ENCODE assay signal across 30 cellular contexts in the genomic region with DNA sequence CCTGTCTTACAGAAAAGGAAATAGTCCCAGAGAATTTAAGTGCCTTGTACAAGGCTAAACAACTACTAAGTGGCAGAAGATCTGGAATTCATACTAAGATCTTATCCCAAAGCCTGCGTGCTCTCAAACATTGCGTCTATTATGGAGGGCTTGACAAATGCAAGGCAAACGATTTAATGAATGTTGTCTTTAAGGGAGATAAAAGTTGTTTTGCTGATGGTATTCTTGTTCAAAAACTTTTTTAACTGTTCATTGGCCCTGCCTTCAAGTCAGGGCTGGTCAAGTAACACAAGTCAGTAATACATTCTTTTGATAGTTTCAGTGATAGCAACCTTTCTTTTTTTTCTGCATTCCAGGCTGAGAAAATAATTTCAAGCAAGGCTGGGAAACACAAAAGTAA. TPM values are rescaled to one million over a fixed set of nuclear protein-coding genes. Genes with fewer than 3 reads are reported as not detected.
DNase-seq lines count a peak whose midpoint lies in the region; ATAC-seq and TF ChIP-seq lines count a peak whose summit lies in the region.
"Had no signal": no experiment of that assay in that cellular context is flagged by ENCODE, and none has a peak within 500 bp of the region (broad histone marks: within the 10 kb centered on the region; RNA-seq: fewer than 3 reads in every experiment).

No MANE protein-coding gene starts in this region.

- H3K79me2 ChIP-seq in HCT116 (ENCODE audit: insufficient read depth, low read length) (no peaks in the 10 kb centered on the region), smooth muscle cell (ENCODE audit: low read depth) (peaks cover 15% of the 10 kb centered on the region)

- H3K27ac ChIP-seq in HCT116 (ENCODE audit: low read depth, low read length) (no peak overlapping the region), smooth muscle cell (ENCODE audit: low read depth) (no peak overlapping the region)
- H3K27ac ChIP-seq: BLaER1 treated with 17β-estradiol and CSF1 and Interleukin-3, amounts not matched to agents 10 nM and 100 nM had no signal

- H3K4me1 ChIP-seq in HCT116 (ENCODE audit: control insufficient read depth in 1 of 2, insufficient read depth in 2 of 2, low read length in 2 of 2) (peaks cover 6 to 14% of the 10 kb centered on the region in 2 experiments; a peak in 2 of 4 replicates), smooth muscle cell (ENCODE audit: low read depth) (peaks cover 5% of the 10 kb centered on the region)

- no peak for TF ChIP-seq POLR2A in HCT116 (IDR thresholded peaks at IDR 0.05; ENCODE audit: borderline replicate concordance, extremely low read depth, insufficient read depth, insufficient read length)

- POLR2A ChIA-PET in HCT116 (lab: Charles Lee): no interaction called here

- no peaks in the 10 kb centered on the region for H3F3A ChIP-seq in smooth muscle cell (ENCODE audit: low read depth)

- WGBS in smooth muscle cell (ENCODE audit: low lambda C conversion rate): 44% methylated on average over 3 of the region's 3 CpGs

- CTCF ChIA-PET in HCT116 (lab: Charles Lee): no interaction called here

- H3K27me3 ChIP-seq in HCT116 (ENCODE audit: insufficient read depth, low read length): no peaks in the 10 kb centered on the region
- H3K27me3 ChIP-seq in smooth muscle cell (ENCODE audit: low read depth): no peaks in the 10 kb centered on the region
- H3K27me3 ChIP-seq: BLaER1 treated with 17β-estradiol and CSF1 and Interleukin-3, amounts not matched to agents 10 nM and 100 nM had no signal

- RAD21 ChIA-PET in HCT116 (lab: Charles Lee; ENCODE audit: low non-redundant PET in 1 of 2, low total read pairs in 2 of 2, uncharacterized antibody in 2 of 2, unreplicated experiment in 2 of 2): interaction anchor here in 1 of 2 experiments (0.6 kb wide), 1 partner anchor 524 kb away, joined by 4 read pairs; no protein-coding TSS in a partner anchor

- intact Hi-C loops in HCT116 (cut with micrococcal nuclease): loop anchor here (5.0 kb wide), 2 partner anchors 208 to 488 kb away; no protein-coding TSS in a partner anchor

- no peak overlapping the region for H3K9ac ChIP-seq in HCT116 (ENCODE audit: low read length)
- no peak overlapping the region for H3K9ac ChIP-seq in smooth muscle cell (ENCODE audit: low read depth)
- H3K9ac ChIP-seq: BLaER1 treated with 17β-estradiol and CSF1 and Interleukin-3, amounts not matched to agents 10 nM and 100 nM; SK-N-SH had no signal

- H3K9me3 ChIP-seq in HCT116 (ENCODE audit: control insufficient read depth in 1 of 2, insufficient read depth in 1 of 2, low read depth in 1 of 2, low read length in 2 of 2) (no peaks in the 10 kb centered on the region), smooth muscle cell (replicated peaks; ENCODE audit: low read depth) (no peaks in the 10 kb centered on the region)
- H3K9me3 ChIP-seq: Caco-2, HAP-1, SK-N-SH had no signal

- H3K9me2 ChIP-seq in HCT116 (ENCODE audit: insufficient read depth): no peaks in the 10 kb centered on the region
- H3K9me2 ChIP-seq: SK-N-SH had no signal

- TF ChIP-seq CTCF in HCT116 (IDR thresholded peaks at IDR 0.05 in 2 of 3, conservative IDR thresholded peaks at IDR 0.05 in 1 of 3; ENCODE audit: borderline replicate concordance in 1 of 3, insufficient read depth in 1 of 3, low read depth in 2 of 3, low read length in 2 of 3) (no peak), choroid plexus epithelial cell (conservative IDR thresholded peaks at IDR 0.05; ENCODE audit: low read depth, low read length) (no peak), mesothelial cell of epicardium (IDR thresholded peaks at IDR 0.05; ENCODE audit: unreplicated experiment) (no peak), smooth muscle cell (IDR thresholded peaks at IDR 0.05; ENCODE audit: borderline replicate concordance, insufficient read depth, poor library complexity, severe bottlenecking) (no peak)

- no peak overlapping the region for H3K4me3 Mint-ChIP-seq in mesothelial cell of epicardium

- peaks cover 29% of the 10 kb centered on the region for H3K36me3 Mint-ChIP-seq in mesothelial cell of epicardium

- no peaks in the 10 kb centered on the region for H3K36me3 ChIP-seq in HCT116 (ENCODE audit: control insufficient read depth in 1 of 2, insufficient read depth in 2 of 2, low read length in 2 of 2)
- no peaks in the 10 kb centered on the region for H3K36me3 ChIP-seq in smooth muscle cell (ENCODE audit: low read depth)

- H3K4me2 ChIP-seq in HCT116 (ENCODE audit: low read length) (no peak overlapping the region), smooth muscle cell (peak overlapping the region; percentile 28)
- H3K4me2 ChIP-seq: SK-N-SH had no signal

- DNase-seq in HCT116 (ENCODE audit: low read depth, low spot score): no peak
- peak; percentile 11 for DNase-seq in choroid plexus epithelial cell (ENCODE audit: low read depth)
- no peak for DNase-seq in mesothelial cell of epicardium (ENCODE audit: low spot score in 2 of 2, unreplicated experiment in 2 of 2)
- DNase-seq in smooth muscle cell (lab: John Stamatoyannopoulos, UW; ENCODE audit: unreplicated experiment): no peak
- DNase-seq in pons (ENCODE audit: low spot score): no peak
- no peak for DNase-seq in NCI-H1417 treated with DMSO at 0.1 percent for 48 hours (lab: John Stamatoyannopoulos, UW)
- DNase-seq: CD8-positive, alpha-beta T cell; EL; GDM1; GOT3; Kasumi-1; NCI-H1092 treated with DMSO at 0.1 percent for 48 hours; NCI-H146; NCI-H1930; NCI-H2107; NCI-H446; NCI-H526; NCI-H82; NK-92 treated with Interleukin-12 subunit alpha and Interleukin-12 subunit beta, amount 100 ng/mL, for 24 hours; PC-3; SK-N-SH had no signal

- H3K4me1 Mint-ChIP-seq in mesothelial cell of epicardium: peaks cover 27% of the 10 kb centered on the region

- H3K4me3 ChIP-seq in HCT116 (replicated peaks in 1 of 2; ENCODE audit: low read depth in 1 of 2, low read length in 2 of 2) (no peak overlapping the region), choroid plexus epithelial cell (ENCODE audit: low read depth, low read length) (no peak overlapping the region), smooth muscle cell (no peak overlapping the region)
- H3K4me3 ChIP-seq: BLaER1 treated with 17β-estradiol and CSF1 and Interleukin-3, amounts not matched to agents 10 nM and 100 nM; HAP-1 had no signal

- H3K9me3 Mint-ChIP-seq in mesothelial cell of epicardium: peaks cover 35% of the 10 kb centered on the region

- H3K27me3 Mint-ChIP-seq in mesothelial cell of epicardium (ENCODE audit: low read depth): no peaks in the 10 kb centered on the region

- no TSS peak for BruUV-seq in HCT116 (replicated peaks; lab: Mats Ljungman, UMichigan)

- no peaks in the 10 kb centered on the region for H4K20me1 ChIP-seq in HCT116 (ENCODE audit: insufficient read depth)
- no peaks in the 10 kb centered on the region for H4K20me1 ChIP-seq in smooth muscle cell (ENCODE audit: low read depth)
- H4K20me1 ChIP-seq: BLaER1 treated with 17β-estradiol and CSF1 and Interleukin-3, amounts not matched to agents 10 nM and 100 nM had no signal

- H2AFZ ChIP-seq in HCT116 (ENCODE audit: low read depth, low read length, poor library complexity, severe bottlenecking): peak overlapping the region; percentile 38
- peak overlapping the region; percentile 65 for H2AFZ ChIP-seq in smooth muscle cell (ENCODE audit: low read depth)

- TF ChIP-seq RAD21 in HCT116 (IDR thresholded peaks at IDR 0.05; ENCODE audit: low read depth): no peak

- peak overlapping the region; percentile 96 for H3K27ac Mint-ChIP-seq in mesothelial cell of epicardium
- H3K27ac Mint-ChIP-seq: CD8-positive, alpha-beta T cell had no signal

- no peak for ATAC-seq in HCT116
- ATAC-seq in SK-N-SH treated with all-trans-retinoic acid at 6 μM for 48 hours: no peak
- ATAC-seq in activated CD4-positive, CD25-positive, alpha-beta regulatory T cell treated with anti-CD3 and anti-CD28 coated beads, Interleukin-2, amount 50 U/mL, for 24 hours: no peak
- ATAC-seq: CD8-positive, alpha-beta T cell; GM12878; PC-3 had no signal

TF ChIP-seq in HCT116, 20 proteins besides CTCF, POLR2A, EP300 and RAD21:
- TF ChIP-seq, protein P1, sequence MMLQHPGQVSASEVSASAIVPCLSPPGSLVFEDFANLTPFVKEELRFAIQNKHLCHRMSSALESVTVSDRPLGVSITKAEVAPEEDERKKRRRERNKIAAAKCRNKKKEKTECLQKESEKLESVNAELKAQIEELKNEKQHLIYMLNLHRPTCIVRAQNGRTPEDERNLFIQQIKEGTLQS (IDR thresholded peaks at IDR 0.05): no peak
- no peak for TF ChIP-seq JUND (IDR thresholded peaks at IDR 0.05)
- no peak for TF ChIP-seq EZH2 (IDR thresholded peaks at IDR 0.05)
- TF ChIP-seq CEBPB (IDR thresholded peaks at IDR 0.05; ENCODE audit: low read depth): no peak
- TF ChIP-seq EZH2phosphoT487 (IDR thresholded peaks at IDR 0.05; ENCODE audit: borderline replicate concordance): no peak

TF ChIP-seq in SK-N-SH treated with all-trans-retinoic acid at 6 μM for 48 hours, 23 proteins besides CTCF, POLR2A, EP300 and RAD21 (continues in another document):
- TF ChIP-seq, protein P2, sequence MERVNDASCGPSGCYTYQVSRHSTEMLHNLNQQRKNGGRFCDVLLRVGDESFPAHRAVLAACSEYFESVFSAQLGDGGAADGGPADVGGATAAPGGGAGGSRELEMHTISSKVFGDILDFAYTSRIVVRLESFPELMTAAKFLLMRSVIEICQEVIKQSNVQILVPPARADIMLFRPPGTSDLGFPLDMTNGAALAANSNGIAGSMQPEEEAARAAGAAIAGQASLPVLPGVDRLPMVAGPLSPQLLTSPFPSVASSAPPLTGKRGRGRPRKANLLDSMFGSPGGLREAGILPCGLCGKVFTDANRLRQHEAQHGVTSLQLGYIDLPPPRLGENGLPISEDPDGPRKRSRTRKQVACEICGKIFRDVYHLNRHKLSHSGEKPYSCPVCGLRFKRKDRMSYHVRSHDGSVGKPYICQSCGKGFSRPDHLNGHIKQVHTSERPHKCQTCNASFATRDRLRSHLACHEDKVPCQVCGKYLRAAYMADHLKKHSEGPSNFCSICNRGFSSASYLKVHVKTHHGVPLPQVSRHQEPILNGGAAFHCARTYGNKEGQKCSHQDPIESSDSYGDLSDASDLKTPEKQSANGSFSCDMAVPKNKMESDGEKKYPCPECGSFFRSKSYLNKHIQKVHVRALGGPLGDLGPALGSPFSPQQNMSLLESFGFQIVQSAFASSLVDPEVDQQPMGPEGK (CRISPR knock-in tag; IDR thresholded peaks at IDR 0.05; ENCODE audit: borderline replicate concordance): no peak
- no peak for TF ChIP-seq GLIS3 (CRISPR knock-in tag; IDR thresholded peaks at IDR 0.05)

RNA-seq across cellular contexts. Expression of a gene that starts 1.7 kb away (rescaled TPM):
- total RNA-seq in HCT116 (2021; ENCODE audit: unreplicated experiment) (12.6 TPM), mesothelial cell of epicardium (39.9 to 43.2 TPM (median 40.6 TPM) in 3 replicates), smooth muscle cell (41.0 and 43.9 TPM in 2 replicates)
- polyA plus RNA-seq in HCT116 (2012): 7.9 and 8.8 TPM in 2 replicates
- 19.8 and 20.8 TPM in 2 replicates for polyA plus RNA-seq in smooth muscle cell

RNA-seq across cellular contexts. Expression of a gene that starts 24.0 kb away (rescaled TPM):
- total RNA-seq in HCT116 (2021; ENCODE audit: unreplicated experiment) (not detected), mesothelial cell of epicardium (0.18 TPM in 1 of 3 replicates, not detected in the others), smooth muscle cell (0.09 TPM in 1 of 2 replicates, not detected in the other)
- polyA plus RNA-seq in HCT116 (2012): not detected in 2 replicates
- polyA plus RNA-seq in smooth muscle cell: not detected in 2 replicates
- total RNA-seq: Caco-2; CD8-positive, alpha-beta T cell; HT-29; M059J; PC-3 had no signal
- polyA plus RNA-seq: AG04450, SK-N-SH had no signal
